13 cellular contexts compared by ENCODE assay signal in genomic region chr22:49619301-49619700, GRCh38.
DNase-seq lines count a peak whose midpoint lies in the region; TF ChIP-seq lines count a peak whose summit lies in the region.
"Had no signal": no experiment of that assay in that cellular context is flagged by ENCODE, and none has a peak within 500 bp of the region (broad histone marks: within the 10 kb centered on the region; RNA-seq: fewer than 3 reads in every experiment).

No MANE protein-coding gene starts in this region.

- H4K91ac ChIP-seq in neuronal stem cell (ENCODE audit: low read depth, low read length, poor library complexity) = no peak overlapping the region

- peak overlapping the region; percentile 94 for H3K14ac ChIP-seq in neuronal stem cell (ENCODE audit: low read length)

- no peak overlapping the region for H3K27ac Mint-ChIP-seq in chondrocyte (ENCODE audit: unreplicated experiment)
- H3K27ac Mint-ChIP-seq: B cell, GM23338 had no signal

- peak overlapping the region; percentile 53 for H3K4ac ChIP-seq in neuronal stem cell (ENCODE audit: low read length)

- peak overlapping the region; percentile 92 for H2BK15ac ChIP-seq in neuronal stem cell (ENCODE audit: low read length)

- no peak overlapping the region for H4K8ac ChIP-seq in neuronal stem cell (ENCODE audit: low read depth, low read length)

- H3K27me3 ChIP-seq in BE2C (peaks cover 26% of the 10 kb centered on the region), neuronal stem cell (ENCODE audit: control insufficient read depth in 3 of 3, insufficient read depth in 3 of 3, low read depth in 1 of 3, low read length in 3 of 3) (peaks cover 0 to 52% (median 0%) of the 10 kb centered on the region in 3 experiments)
- H3K27me3 ChIP-seq in BLaER1 treated with 17β-estradiol and CSF1 and Interleukin-3, amounts not matched to agents 10 nM and 100 nM = no peaks in the 10 kb centered on the region

- no peak overlapping the region for H2AFZ ChIP-seq in neuronal stem cell (ENCODE audit: low read length)
- H2AFZ ChIP-seq: GM23338 had no signal

- peaks cover 0 to 90% (median 65%) of the 10 kb centered on the region in 11 experiments; a peak in 20 of 22 replicates for H4K20me1 ChIP-seq in BLaER1 treated with 17β-estradiol and CSF1 and Interleukin-3, amounts not matched to agents 10 nM and 100 nM

- H3K23ac ChIP-seq in neuronal stem cell (ENCODE audit: low read depth, low read length, poor library complexity) = no peak overlapping the region

- H2BK5ac ChIP-seq in neuronal stem cell (ENCODE audit: low read length) = no peak overlapping the region

- H3K4me3 Mint-ChIP-seq in chondrocyte (ENCODE audit: unreplicated experiment) = no peak overlapping the region
- H3K4me3 Mint-ChIP-seq: B cell; CD4-positive, CD25-positive, alpha-beta regulatory T cell; GM23338 had no signal

- no peak overlapping the region for H3K4me3 ChIP-seq in BE2C (ENCODE audit: low read depth, low read length)
- H3K4me3 ChIP-seq in BLaER1 treated with 17β-estradiol and CSF1 and Interleukin-3, amounts not matched to agents 10 nM and 100 nM = no peak overlapping the region
- no peak overlapping the region for H3K4me3 ChIP-seq in neuronal stem cell (ENCODE audit: low read length in 2 of 2)
- H3K4me3 ChIP-seq: GM23338 had no signal

- peaks cover 26% of the 10 kb centered on the region for H3K27me3 Mint-ChIP-seq in chondrocyte (ENCODE audit: low read depth)
- H3K27me3 Mint-ChIP-seq: B cell; CD4-positive, CD25-positive, alpha-beta regulatory T cell had no signal

- H3K9ac ChIP-seq in BLaER1 treated with 17β-estradiol and CSF1 and Interleukin-3, amounts not matched to agents 10 nM and 100 nM = no peak overlapping the region; a peak in 1 of 22 replicates
- H3K9ac ChIP-seq in neuronal stem cell (ENCODE audit: low read depth, low read length, poor library complexity) = no peak overlapping the region

- H3K4me1 Mint-ChIP-seq in chondrocyte (ENCODE audit: low read depth) = no peaks in the 10 kb centered on the region
- H3K4me1 Mint-ChIP-seq: B cell, GM23338 had no signal

- TF ChIP-seq CTCF in BE2C (IDR thresholded peaks at IDR 0.05; ENCODE audit: low read depth, low read length) (no peak), chondrocyte (IDR thresholded peaks at IDR 0.05) (no peak), RWPE1 (conservative IDR thresholded peaks at IDR 0.05; ENCODE audit: low read depth) (no peak)

- H3K27ac ChIP-seq in BLaER1 treated with 17β-estradiol and CSF1 and Interleukin-3, amounts not matched to agents 10 nM and 100 nM = no peak overlapping the region
- H3K27ac ChIP-seq in neuronal stem cell (replicated peaks; ENCODE audit: low read length) = no peak overlapping the region
- H3K27ac ChIP-seq in RWPE1 = no peak overlapping the region
- H3K27ac ChIP-seq: HL-60 had no signal

- POLR2A ChIA-PET in RWPE1 (lab: Yijun Ruan, JAX; ENCODE audit: low non-redundant PET) = no interaction called here

- no peak overlapping the region for H2BK120ac ChIP-seq in neuronal stem cell (ENCODE audit: low read depth, low read length)

- no peaks in the 10 kb centered on the region for H3K9me3 ChIP-seq in BE2C
- H3K9me3 ChIP-seq in BLaER1 treated with 17β-estradiol and CSF1 and Interleukin-3, amounts not matched to agents 10 nM and 100 nM (replicated peaks in 1 of 11) = peaks cover 0 to 23% (median 15%) of the 10 kb centered on the region in 11 experiments; a peak in 12 of 22 replicates
- peaks cover 0 to 9% of the 10 kb centered on the region in 2 donors for H3K9me3 ChIP-seq in neuronal stem cell (replicated peaks in 1 of 2; ENCODE audit: control insufficient read depth in 2 of 2, insufficient read depth in 1 of 2, low read depth in 1 of 2, low read length in 2 of 2)

- no CpG with 5 or more reads among the region's 13 CpGs for WGBS in neuronal stem cell (ENCODE audit: extremely low coverage in 2 of 2, insufficient read length in 2 of 2, insufficient replicate concordance in 1 of 2), 2 donors

- H3K36me3 ChIP-seq in BE2C (no peaks in the 10 kb centered on the region), neuronal stem cell (replicated peaks in 1 of 2; ENCODE audit: control insufficient read depth in 2 of 2, insufficient read depth in 2 of 2, low read length in 2 of 2) (no peaks in the 10 kb centered on the region)
- H3K36me3 ChIP-seq in BLaER1 treated with 17β-estradiol and CSF1 and Interleukin-3, amounts not matched to agents 10 nM and 100 nM = peaks cover 0 to 23% (median 0%) of the 10 kb centered on the region in 11 experiments; a peak in 7 of 22 replicates

- no peaks in the 10 kb centered on the region for H3K36me3 Mint-ChIP-seq in chondrocyte (ENCODE audit: low read depth)

- peak overlapping the region in 6 of 11 experiments; percentile 62 to 84 (median 74); a peak in 7 of 22 replicates for H3K4me2 ChIP-seq in BLaER1 treated with 17β-estradiol and CSF1 and Interleukin-3, amounts not matched to agents 10 nM and 100 nM
- no peak overlapping the region for H3K4me2 ChIP-seq in neuronal stem cell (ENCODE audit: insufficient read depth, low read length, poor library complexity, severe bottlenecking)
- H3K4me2 ChIP-seq: GM23338 had no signal

- peak; percentile 4 for DNase-seq in BE2C
- DNase-seq in chondrocyte (ENCODE audit: low spot score) = peak; percentile 73
- no peak for DNase-seq in neuronal stem cell (ENCODE audit: low spot score)
- DNase-seq in RWPE1 (ENCODE audit: low spot score) = no peak
- no peak for DNase-seq in germinal center (ENCODE audit: low spot score)
- no peak for DNase-seq in EL
- DNase-seq: CD4-positive, CD25-positive, alpha-beta regulatory T cell; DMS53; H7 had no signal

- H2AK5ac ChIP-seq in neuronal stem cell (ENCODE audit: low read depth, low read length) = peak overlapping the region; percentile 91

- no peaks in the 10 kb centered on the region for H3K9me3 Mint-ChIP-seq in chondrocyte (ENCODE audit: low read depth)
- H3K9me3 Mint-ChIP-seq: CD4-positive, CD25-positive, alpha-beta regulatory T cell; GM23338 had no signal

- CTCF ChIA-PET in RWPE1 (lab: Yijun Ruan, JAX) = no interaction called here

- H2BK12ac ChIP-seq in neuronal stem cell (ENCODE audit: low read length) = no peak overlapping the region

- peaks cover 1% of the 10 kb centered on the region for H3K79me1 ChIP-seq in neuronal stem cell (ENCODE audit: low read depth, low read length)

- no peak overlapping the region for H3K18ac ChIP-seq in neuronal stem cell (ENCODE audit: low read length)

- H3K4me1 ChIP-seq in BE2C (no peaks in the 10 kb centered on the region), neuronal stem cell (ENCODE audit: control insufficient read depth in 2 of 2, insufficient read depth in 1 of 2, low read depth in 1 of 2, low read length in 2 of 2) (peaks cover 0 to 3% of the 10 kb centered on the region in 2 donors)
- peaks cover 0 to 40% (median 27%) of the 10 kb centered on the region in 10 experiments; a peak in 16 of 20 replicates for H3K4me1 ChIP-seq in BLaER1 treated with 17β-estradiol and CSF1 and Interleukin-3, amounts not matched to agents 10 nM and 100 nM

Comparison
In these comparisons a context has a peak if more than half of its experiments do, and no peak if none do; other contexts are left out.
1. DNase-seq: peak in BE2C (single experiment) and chondrocyte (single experiment); none in neuronal stem cell (single experiment), RWPE1 (single experiment), germinal center (single experiment) and EL (single experiment).